In the genomic region with DNA sequence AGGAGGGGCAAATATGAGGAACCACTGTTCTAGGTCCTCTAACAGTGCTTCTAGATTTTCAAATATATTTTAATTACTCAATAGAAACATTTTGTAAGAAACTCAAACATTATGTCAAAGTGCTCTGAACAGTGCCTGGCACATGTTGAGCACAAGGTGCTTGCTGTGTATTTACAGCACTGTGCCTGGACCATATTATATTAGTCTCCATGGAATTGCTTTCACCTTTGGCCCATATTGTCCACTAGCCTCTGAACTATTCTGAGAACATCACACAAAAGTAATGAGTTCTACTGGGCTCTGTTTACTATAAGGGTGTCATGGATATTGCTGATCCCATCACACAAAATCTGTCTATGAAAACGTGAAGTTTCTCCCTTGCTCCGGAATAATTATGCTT, we compare ENCODE assay signal across 16 cellular contexts.
"Had no signal": no experiment of that assay in that cellular context is flagged by ENCODE, and none has a peak within 500 bp of the region (broad histone marks: within the 10 kb centered on the region; RNA-seq: fewer than 3 reads in every experiment).

No MANE protein-coding gene starts in this region.

- H3K27ac ChIP-seq: cardiac muscle cell, heart left ventricle, lower lobe of right lung, prostate gland, SK-N-MC, thyroid gland had no signal

- H3K36me3 ChIP-seq: cardiac muscle cell, lower lobe of right lung, prostate gland, thyroid gland had no signal

- DNase-seq: activated CD4-positive, alpha-beta T cell treated with anti-CD3 and anti-CD28 coated beads, Interleukin-2, amount 50 U/mL, for 4 hours; activated T-cell treated with anti-CD3 and anti-CD28 coated beads for 4 hours; foreskin melanocyte; heart left ventricle; lower lobe of right lung; occipital lobe; stimulated activated CD4-positive, alpha-beta T cell treated with anti-CD3 and anti-CD28 coated beads, Interleukin-4, amount 100 ng/mL, for 4 hours; stimulated activated naive B cell treated with anti-CD40 and anti-IgM and Interleukin-4, amounts not matched to agents 10 μg/mL and 1 μg/mL and 100 μg/mL, for 72 hours; thyroid gland had no signal

- FAIRE-seq: colon, TTC549, urothelium cell line had no signal

- H3K4me1 ChIP-seq: prostate gland had no signal

- H3K4me3 ChIP-seq: cardiac muscle cell, heart left ventricle, lower lobe of right lung, prostate gland, SK-N-MC, thyroid gland had no signal

- H3K9me3 ChIP-seq: heart left ventricle, lower lobe of right lung, prostate gland, thyroid gland had no signal

- H3K27me3 ChIP-seq: cardiac muscle cell, heart left ventricle, thyroid gland had no signal

- ATAC-seq: sciatic nerve; stimulated activated naive B cell treated with anti-CD40 and anti-IgM and Interleukin-4, amounts not matched to agents 10 μg/mL and 1 μg/mL and 100 μg/mL, for 72 hours had no signal
